In genomic region chr2:106486551-106487382, GRCh38 we compare ENCODE assay signal across 13 cellular contexts. TPM values are rescaled to one million over a fixed set of nuclear protein-coding genes. Genes with fewer than 3 reads are reported as not detected.
DNase-seq lines count a peak whose midpoint lies in the region; ATAC-seq and TF ChIP-seq lines count a peak whose summit lies in the region.
"Not testable (repeated sequence)": the region's sequence is repeated elsewhere in the genome, so short reads cannot be mapped to it uniquely, and the experiment has no call there.
"Had no signal": no experiment of that assay in that cellular context is flagged by ENCODE, and none has a peak within 500 bp of the region (broad histone marks: within the 10 kb centered on the region; RNA-seq: fewer than 3 reads in every experiment).

TSS of gene CD8B2 (plus strand) at chr2:106487364. CDS start at chr2:106487427, 63 bp downstream.

- H3K23me2 ChIP-seq in H9 (ENCODE audit: insufficient read length, low read depth, low read length, poor library complexity, severe bottlenecking), result not testable (repeated sequence)

- not testable (repeated sequence) for H3K56ac ChIP-seq in H9 (ENCODE audit: insufficient read length, low read depth, low read length)

- not testable (repeated sequence) for H3K9me3 ChIP-seq in H9 (ENCODE audit: control insufficient read depth, low read depth, low read length); endodermal cell (ENCODE audit: control insufficient read depth, low read length); iPS-18a (ENCODE audit: control insufficient read depth, low read depth, low read length); thymus (ENCODE audit: control insufficient read depth)

- DNase-seq in H9 (peak; percentile 49), endodermal cell (peak; percentile 63)
- peak; percentile 21 for DNase-seq in activated naive CD8-positive, alpha-beta T cell treated with anti-CD3 and anti-CD28 coated beads for 36 hours
- DNase-seq in nephron progenitor cell; sciatic nerve (ENCODE audit: low spot score): not testable (repeated sequence)

- not testable (repeated sequence) for TF ChIP-seq CTCF in H9 (conservative IDR thresholded peaks at IDR 0.05); VCaP (conservative IDR thresholded peaks at IDR 0.05); endodermal cell (conservative IDR thresholded peaks at IDR 0.05); nephron progenitor cell (IDR thresholded peaks at IDR 0.05)

- not testable (repeated sequence) for H2BK20ac ChIP-seq in H9 (ENCODE audit: low read depth, low read length, poor library complexity, severe bottlenecking)

- WGBS in H9 (ENCODE audit: extremely low coverage, insufficient read length, low lambda C conversion rate), result no CpG with 5 or more reads among the region's 39 CpGs
- WGBS in endodermal cell (ENCODE audit: insufficient coverage in 1 of 2, insufficient read length in 1 of 2), 2 experiments, result 31% methylated on average over 13 of the region's 39 CpGs; no CpG with 5 or more reads in 1 of the 2 experiments
- WGBS in thymus, result 15% methylated on average over 28 of the region's 39 CpGs

- H3K27me3 ChIP-seq in H9 (ENCODE audit: insufficient read depth, low read length); thymus (ENCODE audit: control insufficient read depth, insufficient read depth): not testable (repeated sequence)
- peaks cover 18% of the 10 kb centered on the region for H3K27me3 ChIP-seq in endodermal cell (ENCODE audit: control insufficient read depth, insufficient read depth, low read length, poor library complexity, severe bottlenecking)
- peaks cover 21% of the 10 kb centered on the region for H3K27me3 ChIP-seq in iPS-18a (ENCODE audit: control insufficient read depth, insufficient read depth, low read length)

- H3K79me2 ChIP-seq in H9 (ENCODE audit: insufficient read depth, low read length), result not testable (repeated sequence)

- intact Hi-C loops in sciatic nerve (cut with DNase I), result not testable (repeated sequence)

- H3K36me3 Mint-ChIP-seq in H9 (ENCODE audit: insufficient read depth in 1 of 3, low read depth in 3 of 3); activated naive CD8-positive, alpha-beta T cell treated with anti-CD3 and anti-CD28 coated beads for 36 hours; endodermal cell (ENCODE audit: low read depth); nephron progenitor cell (ENCODE audit: low read depth): not testable (repeated sequence)

- not testable (repeated sequence) for H3K27ac Mint-ChIP-seq in H9; activated naive CD8-positive, alpha-beta T cell treated with anti-CD3 and anti-CD28 coated beads for 36 hours; endodermal cell; nephron progenitor cell

- not testable (repeated sequence) for H3K4me2 ChIP-seq in H9 (ENCODE audit: insufficient read depth, insufficient read length, low read length)

- not testable (repeated sequence) for H4K20me1 ChIP-seq in H9 (ENCODE audit: control insufficient read depth, insufficient read depth, insufficient read length)

- H3K4me3 Mint-ChIP-seq in H9 (peak within 1 kb of the TSS; percentile 41 to 73), endodermal cell (peak within 1 kb of the TSS; percentile 43), nephron progenitor cell (peak within 1 kb of the TSS; percentile 47)
- H3K4me3 Mint-ChIP-seq in activated naive CD8-positive, alpha-beta T cell treated with anti-CD3 and anti-CD28 coated beads for 36 hours, result peak within 1 kb of the TSS; percentile 18

- not testable (repeated sequence) for H3K4me3 ChIP-seq in endodermal cell (ENCODE audit: low read length)
- H3K4me3 ChIP-seq in iPS-18a (ENCODE audit: low read length) (peak within 1 kb of the TSS; percentile 40), thymus (ENCODE audit: low read length) (peak within 1 kb of the TSS; percentile 41)

- H2BK15ac ChIP-seq in H9 (ENCODE audit: low read depth, low read length), result not testable (repeated sequence)

- not testable (repeated sequence) for H4K5ac ChIP-seq in H9 (ENCODE audit: insufficient read length, low read depth, low read length)

- not testable (repeated sequence) for H3K18ac ChIP-seq in H9 (ENCODE audit: insufficient read length, low read depth, low read length)

- not testable (repeated sequence) for H3T11ph ChIP-seq in H9 (ENCODE audit: low read length)

- H3K4ac ChIP-seq in H9 (ENCODE audit: low read depth, low read length), result not testable (repeated sequence)

- not testable (repeated sequence) for H3K27ac ChIP-seq in H9 (ENCODE audit: insufficient read length, low read depth, low read length); endodermal cell (ENCODE audit: low read depth, low read length); iPS-18a (ENCODE audit: low read length)
- H3K27ac ChIP-seq in VCaP (peak within 1 kb of the TSS; percentile 21; the same call in 1 of the 2 replicates), thymus (ENCODE audit: low read depth) (peak within 1 kb of the TSS; percentile 18)

- not testable (repeated sequence) for H2BK5ac ChIP-seq in H9 (ENCODE audit: insufficient read length, low read length)

- not testable (repeated sequence) for H2AFZ ChIP-seq in H9 (ENCODE audit: low read length)

- not testable (repeated sequence) for H4K91ac ChIP-seq in H9 (ENCODE audit: insufficient read length, low read depth, low read length)

- not testable (repeated sequence) for H4K8ac ChIP-seq in H9 (replicated peaks; ENCODE audit: insufficient read length, low read depth, low read length)

- not testable (repeated sequence) for H3K4me1 ChIP-seq in H9 (ENCODE audit: insufficient read depth, low read length); endodermal cell (ENCODE audit: control insufficient read depth, insufficient read depth, low read length); iPS-18a (ENCODE audit: control insufficient read depth, low read depth, low read length); thymus (ENCODE audit: control insufficient read depth, insufficient read depth, low read length)

- H3K79me1 ChIP-seq in H9 (ENCODE audit: insufficient read depth, low read depth, low read length, poor library complexity, severe bottlenecking), result not testable (repeated sequence)

- H3K14ac ChIP-seq in H9 (ENCODE audit: insufficient read depth, low read length), result not testable (repeated sequence)

- not testable (repeated sequence) for H2AK5ac ChIP-seq in H9 (ENCODE audit: insufficient read length, low read length)

- H3K9ac ChIP-seq in H9 (ENCODE audit: extremely low read depth, insufficient read length, low read length); endodermal cell (ENCODE audit: extremely low read depth, low read length, poor library complexity, severe bottlenecking); iPS-18a (ENCODE audit: low read length): not testable (repeated sequence)

- not testable (repeated sequence) for H3K4me1 Mint-ChIP-seq in H9; activated naive CD8-positive, alpha-beta T cell treated with anti-CD3 and anti-CD28 coated beads for 36 hours; endodermal cell
- H3K4me1 Mint-ChIP-seq in nephron progenitor cell, result peaks cover 10% of the 10 kb centered on the region

- H2BK12ac ChIP-seq in H9 (ENCODE audit: insufficient read length, low read depth, low read length), result not testable (repeated sequence)

- H3K23ac ChIP-seq in H9 (ENCODE audit: insufficient read length, low read depth, low read length), result not testable (repeated sequence)

- H3K27me3 Mint-ChIP-seq in H9 (ENCODE audit: low read depth) (peaks cover 29% of the 10 kb centered on the region), endodermal cell (ENCODE audit: insufficient read depth) (peaks cover 31% of the 10 kb centered on the region)
- H3K27me3 Mint-ChIP-seq in activated naive CD8-positive, alpha-beta T cell treated with anti-CD3 and anti-CD28 coated beads for 36 hours, result peaks cover 17% of the 10 kb centered on the region
- not testable (repeated sequence) for H3K27me3 Mint-ChIP-seq in nephron progenitor cell (ENCODE audit: low read depth, poor library complexity)

- H3K36me3 ChIP-seq in endodermal cell (ENCODE audit: control insufficient read depth, insufficient read depth, low read length); iPS-18a (ENCODE audit: control insufficient read depth, low read depth, low read length); thymus (ENCODE audit: control insufficient read depth, insufficient read depth): not testable (repeated sequence)

- H2BK120ac ChIP-seq in H9 (ENCODE audit: low read depth, low read length, poor library complexity, severe bottlenecking), result not testable (repeated sequence)

- H3K9me3 Mint-ChIP-seq in H9; activated naive CD8-positive, alpha-beta T cell treated with anti-CD3 and anti-CD28 coated beads for 36 hours; endodermal cell; nephron progenitor cell: not testable (repeated sequence)

- peak; percentile 22 for ATAC-seq in sciatic nerve

RNA-seq across cellular contexts. Expression of gene CD8B2, which starts in this region (rescaled TPM):
- not detected in 2 replicates for total RNA-seq in H9 (2021)
- total RNA-seq in activated naive CD8-positive, alpha-beta T cell treated with anti-CD3 and anti-CD28 coated beads for 36 hours, result 1 to 10 TPM; 4.4 to 4.6 TPM
- total RNA-seq in endodermal cell, result not detected
- polyA plus RNA-seq in endodermal cell (2013, experiment 1 of 2), result not detected
- not detected for polyA plus RNA-seq in endodermal cell (2013, experiment 2 of 2)
- not detected for total RNA-seq in sciatic nerve
- 6.3 TPM for polyA plus RNA-seq in thymus
- total RNA-seq: A673; CD4-positive, alpha-beta memory T cell; GM23248; LHCN-M2; PC-3 had no signal
- polyA plus RNA-seq: CD4-positive, alpha-beta memory T cell; GM23248 had no signal

Comparison
In these comparisons a context has a peak if more than half of its experiments do, and no peak if none do; other contexts are left out.
1. Peak in DNase-seq in H9; RNA of the gene not detected or under 1 TPM.
2. Peak in DNase-seq in endodermal cell; RNA of the gene not detected or under 1 TPM.
3. Peak in ATAC-seq in sciatic nerve; RNA of the gene not detected or under 1 TPM.